14 cellular contexts compared by ENCODE assay signal in genomic region chr14:93084866-93085857, GRCh38. TPM values are rescaled to one million over a fixed set of nuclear protein-coding genes. Genes with fewer than 3 reads are reported as not detected.
DNase-seq lines count a peak whose midpoint lies in the region; ATAC-seq, FAIRE-seq and TF ChIP-seq lines count a peak whose summit lies in the region.
"Had no signal": no experiment of that assay in that cellular context is flagged by ENCODE, and none has a peak within 500 bp of the region (broad histone marks: within the 10 kb centered on the region; RNA-seq: fewer than 3 reads in every experiment).

No MANE protein-coding gene starts in this region.

- H3K79me2 ChIP-seq in H1 (ENCODE audit: control insufficient read depth in 1 of 2, insufficient read depth in 2 of 2, low read length in 2 of 2): peaks cover 0 to 95% of the 10 kb centered on the region in 2 experiments; a peak in 3 of 4 replicates

- peak overlapping the region; percentile 70; the same call in 1 of the 2 replicates for H2BK12ac ChIP-seq in H1 (ENCODE audit: low read depth, low read length)

- peaks cover 37% of the 10 kb centered on the region for H3K79me1 ChIP-seq in H1 (ENCODE audit: low read depth, low read length)

- H4K20me1 ChIP-seq in H1 (replicated peaks in 1 of 2; ENCODE audit: control insufficient read depth in 1 of 2, insufficient read depth in 2 of 2, low read length in 2 of 2): peaks cover 29 to 31% of the 10 kb centered on the region in 2 experiments

- no peak overlapping the region for H3K9ac ChIP-seq in H1 (replicated peaks in 1 of 4; ENCODE audit: extremely low read depth in 1 of 4, low read depth in 3 of 4, low read length in 3 of 4)

- H4K8ac ChIP-seq in H1 (ENCODE audit: extremely low read depth, insufficient read depth, low read length): no peak overlapping the region

- ATAC-seq in activated CD8-positive, alpha-beta memory T cell treated with anti-CD3 and anti-CD28 coated beads, Interleukin-2, amount 10 ng/mL, durations not matched to agents 7 days and 5 days: no peak
- ATAC-seq in left colon (no peak), HG03045 (IDR thresholded peaks at IDR 0.05; ENCODE audit: unreplicated experiment) (no peak), upper lobe of left lung (ENCODE audit: low FRiP score in 2 of 2) (no peak)
- ATAC-seq: SK-N-SH treated with all-trans-retinoic acid at 6 μM for 48 hours had no signal

- peak overlapping the region; percentile 79 for H3K27ac Mint-ChIP-seq in activated CD8-positive, alpha-beta memory T cell treated with anti-CD3 and anti-CD28 coated beads, Interleukin-2, amount 10 ng/mL, durations not matched to agents 7 days and 5 days
- peak overlapping the region; percentile 62 for H3K27ac Mint-ChIP-seq in progenitor cell of endocrine pancreas

- H2BK5ac ChIP-seq in H1 (ENCODE audit: low read depth, low read length): peak overlapping the region; percentile 39; the same call in 1 of the 2 replicates

- no peaks in the 10 kb centered on the region for H3K23me2 ChIP-seq in H1 (ENCODE audit: low read depth, low read length)

- no peak overlapping the region for H2AK5ac ChIP-seq in H1 (ENCODE audit: low read depth, low read length)

- H3K4me2 ChIP-seq in H1 (ENCODE audit: insufficient read depth in 1 of 2, low read depth in 2 of 2, low read length in 2 of 2): 0 out of 4 replicates have a peak overlapping the region, but pooled peaks of 1 of the 2 experiments have one; percentile 3

- POLR2A ChIA-PET in H1 (lab: Charles Lee; ENCODE audit: partially characterized antibody): no interaction called here

- H3K27ac ChIP-seq in H1 (ENCODE audit: low read depth, low read length) (no peak overlapping the region), upper lobe of left lung (no peak overlapping the region)

- H3K27me3 ChIP-seq in H1 (replicated peaks in 1 of 4; ENCODE audit: control insufficient read depth in 3 of 4, extremely low read depth in 1 of 4, insufficient read depth in 3 of 4, low read length in 3 of 4): no peaks in the 10 kb centered on the region
- H3K27me3 ChIP-seq in upper lobe of left lung: no peaks in the 10 kb centered on the region

- FAIRE-seq in H1 (lab: Jason Lieb, UNC): no peak
- FAIRE-seq: A204.1 had no signal

- H2BK20ac ChIP-seq in H1 (ENCODE audit: low read length): no peak overlapping the region

- 0 out of 2 replicates have a peak overlapping the region, but pooled peaks have one; percentile 19 for H3K18ac ChIP-seq in H1 (ENCODE audit: extremely low read depth, low read length)

- TF ChIP-seq POLR2A in H1 (IDR thresholded peaks at IDR 0.05; ENCODE audit: control extremely low read depth in 1 of 2, low read depth in 2 of 2, low read length in 2 of 2): no peak
- TF ChIP-seq POLR2A in upper lobe of left lung (IDR thresholded peaks at IDR 0.05): no peak

- no peak overlapping the region for H3K14ac ChIP-seq in H1 (ENCODE audit: insufficient read length)

- peak overlapping the region; percentile 4 for H3K4me3 Mint-ChIP-seq in activated CD8-positive, alpha-beta memory T cell treated with anti-CD3 and anti-CD28 coated beads, Interleukin-2, amount 10 ng/mL, durations not matched to agents 7 days and 5 days
- no peak overlapping the region for H3K4me3 Mint-ChIP-seq in progenitor cell of endocrine pancreas (ENCODE audit: low read depth)

- no peak overlapping the region for H3K56ac ChIP-seq in H1 (replicated peaks; ENCODE audit: insufficient read length, low read depth, low read length)

- no peak for TF ChIP-seq CTCF in H1 (IDR thresholded peaks at IDR 0.05; ENCODE audit: control extremely low read depth in 1 of 3, insufficient read depth in 1 of 3, low read depth in 1 of 3, low read length in 3 of 3)
- TF ChIP-seq CTCF in progenitor cell of endocrine pancreas (IDR thresholded peaks at IDR 0.05; ENCODE audit: unreplicated experiment): no peak
- no peak for TF ChIP-seq CTCF in upper lobe of left lung (IDR thresholded peaks at IDR 0.05)

- peak overlapping the region; percentile 53; the same call in 1 of the 2 replicates for H2BK15ac ChIP-seq in H1 (ENCODE audit: low read length)

- no peak overlapping the region for H2BK120ac ChIP-seq in H1 (replicated peaks; ENCODE audit: low read depth, low read length)

- CTCF ChIA-PET in activated CD8-positive, alpha-beta memory T cell treated with anti-CD3 and anti-CD28 coated beads, Interleukin-2, amount 10 ng/mL, durations not matched to agents 7 days and 5 days (lab: Charles Lee): interaction anchor here (0.8 to 5.3 kb wide), 2 partner anchors 18 to 28 kb away, joined by 3 to 24 read pairs; no protein-coding TSS in a partner anchor
- CTCF ChIA-PET in H1 (lab: Charles Lee; ENCODE audit: partially characterized antibody): interaction anchor here (0.8 to 1.7 kb wide), 4 partner anchors 10 to 112 kb away, joined by 3 to 4 read pairs (median 4); no protein-coding TSS in a partner anchor

- H3K4ac ChIP-seq in H1 (replicated peaks; ENCODE audit: insufficient read length, low read depth, low read length): no peak overlapping the region

- TF ChIP-seq EP300 in H1 (IDR thresholded peaks at IDR 0.05; ENCODE audit: borderline replicate concordance in 1 of 2, low read depth in 2 of 2, low read length in 2 of 2): no peak
- TF ChIP-seq EP300 in upper lobe of left lung (IDR thresholded peaks at IDR 0.05): no peak

- H3K4me1 ChIP-seq in H1 (replicated peaks in 1 of 4; ENCODE audit: control insufficient read depth in 3 of 4, insufficient read depth in 4 of 4, low read length in 3 of 4) (peaks cover 0 to 17% (median 10%) of the 10 kb centered on the region in 4 experiments; a peak in 6 of 7 replicates), upper lobe of left lung (peaks cover 0 to 31% (median 9%) of the 10 kb centered on the region in 4 donors)

- H3K23ac ChIP-seq in H1 (ENCODE audit: insufficient read length): no peak overlapping the region

- intact Hi-C loops in left colon (cut with DNase I, micrococcal nuclease): no loop called here

- no peaks in the 10 kb centered on the region for H3K27me3 Mint-ChIP-seq in activated CD8-positive, alpha-beta memory T cell treated with anti-CD3 and anti-CD28 coated beads, Interleukin-2, amount 10 ng/mL, durations not matched to agents 7 days and 5 days
- no peaks in the 10 kb centered on the region for H3K27me3 Mint-ChIP-seq in progenitor cell of endocrine pancreas

- peak overlapping the region; percentile 39 for H4K5ac ChIP-seq in H1 (ENCODE audit: insufficient read length, low read depth, low read length)

- H3K4me3 ChIP-seq in H1 (ENCODE audit: extremely low read depth in 1 of 4, insufficient read depth in 2 of 4, low read depth in 3 of 4, low read length in 4 of 4): no peak overlapping the region
- H3K4me3 ChIP-seq in upper lobe of left lung: no peak overlapping the region

- peaks cover 9% of the 10 kb centered on the region for H3K36me3 Mint-ChIP-seq in activated CD8-positive, alpha-beta memory T cell treated with anti-CD3 and anti-CD28 coated beads, Interleukin-2, amount 10 ng/mL, durations not matched to agents 7 days and 5 days
- no peaks in the 10 kb centered on the region for H3K36me3 Mint-ChIP-seq in progenitor cell of endocrine pancreas (ENCODE audit: insufficient read depth)

- TF ChIP-seq RAD21 in H1 (IDR thresholded peaks at IDR 0.05 in 1 of 2, conservative IDR thresholded peaks at IDR 0.05 in 1 of 2; ENCODE audit: low read depth in 2 of 2, low read length in 2 of 2): no peak

- H2AFZ ChIP-seq in H1 (ENCODE audit: low read length): no peak overlapping the region

- no peak overlapping the region for H4K91ac ChIP-seq in H1 (replicated peaks; ENCODE audit: insufficient read length, low read length)

- H3K36me3 ChIP-seq in H1 (ENCODE audit: control insufficient read depth in 2 of 4, insufficient read depth in 4 of 4, low read length in 3 of 4): no peaks in the 10 kb centered on the region; a peak in 1 of 8 replicates
- no peaks in the 10 kb centered on the region for H3K36me3 ChIP-seq in upper lobe of left lung

- peaks cover 0 to 6% of the 10 kb centered on the region in 2 experiments; a peak in 2 of 4 replicates for H3K9me3 ChIP-seq in H1 (ENCODE audit: insufficient read depth in 2 of 2, low read depth in 1 of 2, low read length in 1 of 2)
- no peaks in the 10 kb centered on the region for H3K9me3 ChIP-seq in upper lobe of left lung

- 90% methylated on average over 21 of the region's 21 CpGs; no CpG with 5 or more reads in 1 of the 2 experiments for WGBS in H1 (ENCODE audit: extremely low coverage in 1 of 2, insufficient coverage in 1 of 2, insufficient read length in 1 of 2, insufficient replicate concordance in 2 of 2, low coverage in 1 of 2, low lambda C conversion rate in 2 of 2, missing lambda C conversion rate in 1 of 2), 2 experiments
- WGBS in upper lobe of left lung, 2 donors: 82% methylated on average over 16 to 21 of the region's 21 CpGs

- peaks cover 66% of the 10 kb centered on the region for H3K4me1 Mint-ChIP-seq in activated CD8-positive, alpha-beta memory T cell treated with anti-CD3 and anti-CD28 coated beads, Interleukin-2, amount 10 ng/mL, durations not matched to agents 7 days and 5 days
- H3K4me1 Mint-ChIP-seq in progenitor cell of endocrine pancreas (ENCODE audit: low read depth): peaks cover 13% of the 10 kb centered on the region

- DNase-seq in activated CD8-positive, alpha-beta memory T cell treated with anti-CD3 and anti-CD28 coated beads, Interleukin-2, amount 10 ng/mL, durations not matched to agents 7 days and 5 days: no peak
- DNase-seq in activated CD8-positive, alpha-beta memory T cell treated with anti-CD3 and anti-CD28 coated beads, Interleukin-2, amount 50 U/mL, for 48 hours: no peak
- DNase-seq in NOMO-1 (lab: John Stamatoyannopoulos, UW; ENCODE audit: unreplicated experiment in 2 of 2) (peak; percentile 32 to 48), H1 (ENCODE audit: low read depth in 1 of 2, low spot score in 2 of 2) (no peak), progenitor cell of endocrine pancreas (ENCODE audit: low spot score, unreplicated experiment) (no peak), left colon (no peak), upper lobe of left lung (no peak)
- DNase-seq: activated CD4-positive, alpha-beta T cell treated with anti-CD3 and anti-CD28 coated beads for 4 hours; NCI-H1436 treated with DMSO at 0.1 percent for 48 hours; NCI-H526 treated with DMSO at 0.1 percent for 48 hours; trophoblast cell had no signal

- no peaks in the 10 kb centered on the region for H3K9me3 Mint-ChIP-seq in activated CD8-positive, alpha-beta memory T cell treated with anti-CD3 and anti-CD28 coated beads, Interleukin-2, amount 10 ng/mL, durations not matched to agents 7 days and 5 days (ENCODE audit: low read depth)
- H3K9me3 Mint-ChIP-seq in progenitor cell of endocrine pancreas (ENCODE audit: low read depth): no peaks in the 10 kb centered on the region

RNA-seq across cellular contexts. Expression of gene ITPK1, which starts 30.6 kb away (rescaled TPM):
- total RNA-seq in activated CD8-positive, alpha-beta memory T cell treated with anti-CD3 and anti-CD28 coated beads, Interleukin-2, amount 10 ng/mL, durations not matched to agents 7 days and 5 days: 100 to 1,000 TPM in 1 of 2 experiments, 10 to 100 TPM in 1; 96.1 to 103 TPM
- total RNA-seq in H1 (2021; fragmentation: NEBNext Ultra II Directional; extraction: Animal tissue kit (Norgen Biotek cat#: 25700)): 143 and 148 TPM in 2 replicates
- polyA plus RNA-seq in H1 (2011; rRNA removed): 108 and 114 TPM in 2 replicates
- polyA plus RNA-seq in H1 (2011; cell fraction: cytosol; rRNA removed): 87.6 TPM
- polyA plus RNA-seq in H1 (2011; cell fraction: nucleus; rRNA removed): 123 TPM
- polyA plus RNA-seq in H1 (2012, experiment 1 of 2): 86.3 to 118 TPM (median 110 TPM) in 4 replicates
- 103 TPM for polyA plus RNA-seq in H1 (2012, experiment 2 of 2)
- 62.3 TPM for polyA plus RNA-seq in H1 (2013, experiment 1 of 2)
- polyA plus RNA-seq in H1 (2013, experiment 2 of 2): 61.5 TPM
- 278 and 326 TPM in 2 replicates for polyA minus RNA-seq in H1 (2011; rRNA and poly(A)+ RNA removed)
- 85.3 TPM for polyA minus RNA-seq in H1 (2011; cell fraction: cytosol; rRNA and poly(A)+ RNA removed)
- 55.2 TPM for polyA minus RNA-seq in H1 (2011; cell fraction: nucleus; rRNA and poly(A)+ RNA removed)
- total RNA-seq in progenitor cell of endocrine pancreas (71.3 and 72.0 TPM in 2 replicates), left colon (100 to 1,000 TPM; 138 to 142 TPM), upper lobe of left lung (100 to 1,000 TPM in 3 of 6 donors, 10 to 100 TPM in 3; 41.9 to 128 (median 86.1) TPM)

Comparison
In these comparisons a context has a peak if more than half of its experiments do, and no peak if none do; other contexts are left out.
1. DNase-seq: peak in NOMO-1 (2 of 2); none in activated CD8-positive, alpha-beta memory T cell treated with anti-CD3 and anti-CD28 coated beads, Interleukin-2, amount 10 ng/mL, durations not matched to agents 7 days and 5 days (single experiment), activated CD8-positive, alpha-beta memory T cell treated with anti-CD3 and anti-CD28 coated beads, Interleukin-2, amount 50 U/mL, for 48 hours (single experiment), H1 (0 of 2), progenitor cell of endocrine pancreas (single experiment), left colon (0 of 2) and upper lobe of left lung (0 of 2).